ENCODE assay signal across 1 cellular context in genomic region chr15:92745845-92746271, GRCh38.
TF ChIP-seq lines count a peak whose summit lies in the region.

No MANE protein-coding gene starts in this region.

TF ChIP-seq in H1, 55 proteins besides CTCF, POLR2A, EP300 and RAD21 (continued from another document):
- no peak for TF ChIP-seq BRCA1 (IDR thresholded peaks at IDR 0.05; ENCODE audit: low read depth, low read length)
- TF ChIP-seq, protein P1, sequence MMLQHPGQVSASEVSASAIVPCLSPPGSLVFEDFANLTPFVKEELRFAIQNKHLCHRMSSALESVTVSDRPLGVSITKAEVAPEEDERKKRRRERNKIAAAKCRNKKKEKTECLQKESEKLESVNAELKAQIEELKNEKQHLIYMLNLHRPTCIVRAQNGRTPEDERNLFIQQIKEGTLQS (IDR thresholded peaks at IDR 0.05; ENCODE audit: insufficient read depth, low read depth, low read length), result no peak
